Comparison of ENCODE assay signal across 1 cellular context in genomic region chr15:65375871-65376552, GRCh38.
TF ChIP-seq lines count a peak whose summit lies in the region.

No MANE protein-coding gene starts in this region.

TF ChIP-seq in A549, 52 proteins besides CTCF, POLR2A, EP300 and RAD21:
- TF ChIP-seq MYC (IDR thresholded peaks at IDR 0.05; ENCODE audit: borderline replicate concordance, low read length) (no peak), CBX8 (IDR thresholded peaks at IDR 0.05) (no peak), EHF (CRISPR knock-in tag; IDR thresholded peaks at IDR 0.05) (no peak)
TF ChIP-seq in A549: peak in this region for 0.
